In the genomic region with DNA sequence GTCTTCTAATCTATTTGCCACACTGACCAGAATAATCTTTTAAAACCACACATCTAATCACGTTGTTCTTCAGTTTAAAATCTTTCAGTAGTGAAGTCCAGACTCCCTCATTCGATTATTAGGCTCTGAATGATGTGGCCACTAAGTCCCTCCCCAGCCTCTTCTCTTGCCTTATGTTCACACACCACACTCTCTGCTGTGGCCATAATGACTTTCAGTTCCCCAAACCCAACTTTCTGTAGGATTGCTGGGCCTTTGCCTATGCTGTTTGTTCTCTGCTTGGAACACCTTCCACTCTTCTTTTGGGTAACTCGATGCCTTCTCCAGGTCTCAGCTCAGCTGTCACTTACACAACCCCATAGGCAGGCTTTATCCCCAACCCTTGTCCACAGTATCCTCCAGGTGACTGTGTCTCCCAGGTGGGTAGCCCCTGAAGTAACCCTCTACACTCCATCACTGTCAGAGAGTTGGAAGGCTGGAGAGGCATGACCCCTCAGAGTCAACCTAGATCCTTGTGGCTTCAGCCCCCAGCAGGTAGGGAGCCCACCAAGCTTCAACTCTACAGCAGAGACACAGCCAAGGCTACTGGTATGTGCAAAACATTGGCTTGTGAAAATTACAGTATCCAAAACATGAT, we compare ENCODE assay signal across 10 cellular contexts. TPM values are rescaled to one million over a fixed set of nuclear protein-coding genes. Genes with fewer than 3 reads are reported as not detected.
DNase-seq lines count a peak whose midpoint lies in the region; ATAC-seq lines count a peak whose summit lies in the region.
"Had no signal": no experiment of that assay in that cellular context is flagged by ENCODE, and none has a peak within 500 bp of the region (broad histone marks: within the 10 kb centered on the region; RNA-seq: fewer than 3 reads in every experiment).

No MANE protein-coding gene starts in this region.

- no peak for ATAC-seq in activated naive CD8-positive, alpha-beta T cell treated with anti-CD3 and anti-CD28 coated beads, Interleukin-2, amount 50 U/mL, for 24 hours
- ATAC-seq in HG02642 (IDR thresholded peaks at IDR 0.05; ENCODE audit: poor library complexity, unreplicated experiment) = peak; percentile 89
- peak; percentile 76 for ATAC-seq in HG03565 (IDR thresholded peaks at IDR 0.05; ENCODE audit: unreplicated experiment)
- ATAC-seq in stimulated activated memory B cell treated with anti-CD40 and anti-IgM and Interleukin-4, amounts not matched to agents 10 μg/mL and 1 μg/mL and 100 μg/mL, for 72 hours = peak; percentile 96
- no peak for ATAC-seq in aorta (ENCODE audit: low FRiP score)

- H3K27ac Mint-ChIP-seq in activated naive CD8-positive, alpha-beta T cell = peak overlapping the region; percentile 62
- H3K27ac Mint-ChIP-seq in activated naive CD8-positive, alpha-beta T cell treated with anti-CD3 and anti-CD28 coated beads, Interleukin-2, amount 50 U/mL, for 24 hours = no peak overlapping the region
- H3K27ac Mint-ChIP-seq in stimulated activated memory B cell treated with anti-CD40 and anti-IgM and Interleukin-4, amounts not matched to agents 10 μg/mL and 1 μg/mL and 100 μg/mL, for 72 hours = peak overlapping the region; percentile 20
- H3K27ac Mint-ChIP-seq: activated naive CD4-positive, alpha-beta T cell treated with anti-CD3 and anti-CD28 coated beads, Interleukin-2, amount 50 U/mL, for 24 hours had no signal

- H3K27me3 ChIP-seq in aorta (ENCODE audit: control insufficient read depth in 1 of 2, insufficient read depth in 2 of 2, low read length in 1 of 2) = no peaks in the 10 kb centered on the region

- 72 to 76% methylated on average over 3 of the region's 3 CpGs for WGBS in aorta, 2 donors

- H3K4me1 Mint-ChIP-seq in activated naive CD8-positive, alpha-beta T cell (ENCODE audit: low read depth) = peaks cover 14% of the 10 kb centered on the region
- peaks cover 18% of the 10 kb centered on the region for H3K4me1 Mint-ChIP-seq in activated naive CD8-positive, alpha-beta T cell treated with anti-CD3 and anti-CD28 coated beads, Interleukin-2, amount 50 U/mL, for 24 hours
- peaks cover 27% of the 10 kb centered on the region for H3K4me1 Mint-ChIP-seq in stimulated activated memory B cell treated with anti-CD40 and anti-IgM and Interleukin-4, amounts not matched to agents 10 μg/mL and 1 μg/mL and 100 μg/mL, for 72 hours
- H3K4me1 Mint-ChIP-seq: activated naive CD4-positive, alpha-beta T cell treated with anti-CD3 and anti-CD28 coated beads, Interleukin-2, amount 50 U/mL, for 24 hours had no signal

- no peaks in the 10 kb centered on the region for H3K27me3 Mint-ChIP-seq in activated naive CD8-positive, alpha-beta T cell
- H3K27me3 Mint-ChIP-seq in activated naive CD8-positive, alpha-beta T cell treated with anti-CD3 and anti-CD28 coated beads, Interleukin-2, amount 50 U/mL, for 24 hours = no peaks in the 10 kb centered on the region
- H3K27me3 Mint-ChIP-seq in stimulated activated memory B cell treated with anti-CD40 and anti-IgM and Interleukin-4, amounts not matched to agents 10 μg/mL and 1 μg/mL and 100 μg/mL, for 72 hours = no peaks in the 10 kb centered on the region
- H3K27me3 Mint-ChIP-seq: activated naive CD4-positive, alpha-beta T cell treated with anti-CD3 and anti-CD28 coated beads, Interleukin-2, amount 50 U/mL, for 24 hours had no signal

- H3K4me1 ChIP-seq in aorta (ENCODE audit: control insufficient read depth in 1 of 2, insufficient read depth in 2 of 2, low read length in 2 of 2) = no peaks in the 10 kb centered on the region

- DNase-seq in activated naive CD8-positive, alpha-beta T cell treated with anti-CD3 and anti-CD28 coated beads, Interleukin-2, amount 50 U/mL, for 24 hours = no peak
- DNase-seq in aorta = no peak
- DNase-seq in NCI-H524 treated with DMSO at 0.1 percent for 48 hours (lab: John Stamatoyannopoulos, UW) = no peak
- no peak for DNase-seq in NCI-H1417 treated with DMSO at 0.1 percent for 48 hours (lab: John Stamatoyannopoulos, UW)
- DNase-seq: NCI-H510A had no signal

- H3K4me3 ChIP-seq in aorta (ENCODE audit: low read length in 2 of 2) = no peak overlapping the region

- H3K4me3 Mint-ChIP-seq in activated naive CD8-positive, alpha-beta T cell = no peak overlapping the region
- no peak overlapping the region for H3K4me3 Mint-ChIP-seq in activated naive CD8-positive, alpha-beta T cell treated with anti-CD3 and anti-CD28 coated beads, Interleukin-2, amount 50 U/mL, for 24 hours
- peak overlapping the region; percentile 14 for H3K4me3 Mint-ChIP-seq in stimulated activated memory B cell treated with anti-CD40 and anti-IgM and Interleukin-4, amounts not matched to agents 10 μg/mL and 1 μg/mL and 100 μg/mL, for 72 hours
- H3K4me3 Mint-ChIP-seq: activated naive CD4-positive, alpha-beta T cell treated with anti-CD3 and anti-CD28 coated beads, Interleukin-2, amount 50 U/mL, for 24 hours had no signal

- no peaks in the 10 kb centered on the region for H3K9me3 ChIP-seq in aorta (ENCODE audit: control insufficient read depth, low read length)

- no peak overlapping the region for H3K27ac ChIP-seq in aorta (ENCODE audit: low read depth in 1 of 2, low read length in 2 of 2)

- H3K36me3 Mint-ChIP-seq in activated naive CD8-positive, alpha-beta T cell = no peaks in the 10 kb centered on the region
- no peaks in the 10 kb centered on the region for H3K36me3 Mint-ChIP-seq in activated naive CD8-positive, alpha-beta T cell treated with anti-CD3 and anti-CD28 coated beads, Interleukin-2, amount 50 U/mL, for 24 hours (ENCODE audit: low read depth)
- no peaks in the 10 kb centered on the region for H3K36me3 Mint-ChIP-seq in stimulated activated memory B cell treated with anti-CD40 and anti-IgM and Interleukin-4, amounts not matched to agents 10 μg/mL and 1 μg/mL and 100 μg/mL, for 72 hours
- H3K36me3 Mint-ChIP-seq: activated naive CD4-positive, alpha-beta T cell treated with anti-CD3 and anti-CD28 coated beads, Interleukin-2, amount 50 U/mL, for 24 hours had no signal

- no peaks in the 10 kb centered on the region for H3K9me3 Mint-ChIP-seq in activated naive CD8-positive, alpha-beta T cell (ENCODE audit: low read depth)
- no peaks in the 10 kb centered on the region for H3K9me3 Mint-ChIP-seq in activated naive CD8-positive, alpha-beta T cell treated with anti-CD3 and anti-CD28 coated beads, Interleukin-2, amount 50 U/mL, for 24 hours
- no peaks in the 10 kb centered on the region for H3K9me3 Mint-ChIP-seq in stimulated activated memory B cell treated with anti-CD40 and anti-IgM and Interleukin-4, amounts not matched to agents 10 μg/mL and 1 μg/mL and 100 μg/mL, for 72 hours
- H3K9me3 Mint-ChIP-seq: activated naive CD4-positive, alpha-beta T cell treated with anti-CD3 and anti-CD28 coated beads, Interleukin-2, amount 50 U/mL, for 24 hours had no signal

- intact Hi-C loops in aorta (cut with DNase I) = no loop called here

- H3K36me3 ChIP-seq in aorta (ENCODE audit: control insufficient read depth in 1 of 2, insufficient read depth in 2 of 2, low read length in 1 of 2) = no peaks in the 10 kb centered on the region

RNA-seq across cellular contexts. Expression of a gene that starts 8.4 kb away (rescaled TPM):
- 10 to 100 TPM in 1 of 2 donors, 1 to 10 TPM in 1; 6.5 to 11.7 TPM for total RNA-seq in aorta
- 1 to 10 TPM; 5.0 to 6.3 TPM for polyA plus RNA-seq in aorta

RNA-seq across cellular contexts. Expression of a gene that starts 9.2 kb away (rescaled TPM):
- total RNA-seq in aorta = under 1 TPM in 1 of 2 donors, not detected in 1; 0.26 TPM
- 1 to 10 TPM in 1 of 2 donors, under 1 TPM in 1; 0.18 to 1.6 TPM for polyA plus RNA-seq in aorta

Comparison
In these comparisons a context has a peak if more than half of its experiments do, and no peak if none do; other contexts are left out.
1. ATAC-seq: peak in HG02642 (single experiment), HG03565 (single experiment) and stimulated activated memory B cell treated with anti-CD40 and anti-IgM and Interleukin-4, amounts not matched to agents 10 μg/mL and 1 μg/mL and 100 μg/mL, for 72 hours (single experiment); none in activated naive CD8-positive, alpha-beta T cell treated with anti-CD3 and anti-CD28 coated beads, Interleukin-2, amount 50 U/mL, for 24 hours (single experiment) and aorta (single experiment).